ENCODE assay signal across 1 cellular context in genomic region chr17:42329025-42329976, GRCh38.
TF ChIP-seq lines count a peak whose summit lies in the region.

No MANE protein-coding gene starts in this region.

TF ChIP-seq in HepG2, 621 proteins besides CTCF, POLR2A, EP300 and RAD21:
- TF ChIP-seq RFXAP (CRISPR knock-in tag; IDR thresholded peaks at IDR 0.05; ENCODE audit: borderline replicate concordance) (no peak), RBM22 (optimal IDR thresholded peaks at IDR 0.05; ENCODE audit: low read length) (peak; percentile 51), ATRX (CRISPR knock-in tag; IDR thresholded peaks at IDR 0.05; ENCODE audit: borderline replicate concordance) (no peak)
